In genomic region chr17:19317359-19318095, GRCh38 we compare ENCODE assay signal across 1 cellular context.
TF ChIP-seq lines count a peak whose summit lies in the region.

No MANE protein-coding gene starts in this region.

TF ChIP-seq in HepG2, 621 proteins besides CTCF, POLR2A, EP300 and RAD21 (continued from another document and continues in another):
- TF ChIP-seq HNF1B (CRISPR knock-in tag; IDR thresholded peaks at IDR 0.05) (peak; percentile 92), PAF1 (CRISPR knock-in tag; IDR thresholded peaks at IDR 0.05) (no peak), ONECUT2 (CRISPR knock-in tag; IDR thresholded peaks at IDR 0.05) (peak; percentile 83), ZBTB10 (CRISPR knock-in tag; IDR thresholded peaks at IDR 0.05; ENCODE audit: borderline replicate concordance) (no peak), IRF1 (CRISPR knock-in tag; IDR thresholded peaks at IDR 0.05; ENCODE audit: low read depth) (no peak), ZNF792 (CRISPR knock-in tag; IDR thresholded peaks at IDR 0.05) (peak; percentile 78; the same call in 1 of the 2 replicates), DMAP1 (CRISPR knock-in tag; IDR thresholded peaks at IDR 0.05) (peak; percentile 44; the same call in 1 of the 2 replicates), TP53 (CRISPR knock-in tag; conservative IDR thresholded peaks at IDR 0.05) (no peak), TSC22D2 (CRISPR knock-in tag; IDR thresholded peaks at IDR 0.05; ENCODE audit: borderline replicate concordance) (0 out of 2 replicates have a peak, but pooled peaks have one; percentile 55), SCMH1 (CRISPR knock-in tag; IDR thresholded peaks at IDR 0.05; ENCODE audit: borderline replicate concordance) (no peak), MYPOP (CRISPR knock-in tag; IDR thresholded peaks at IDR 0.05) (0 out of 2 replicates have a peak, but pooled peaks have one; percentile 56), ZBTB21 (CRISPR knock-in tag; IDR thresholded peaks at IDR 0.05) (no peak), ZNF138 (CRISPR knock-in tag; IDR thresholded peaks at IDR 0.05; ENCODE audit: low read depth) (no peak), ZNF331 (CRISPR knock-in tag; IDR thresholded peaks at IDR 0.05) (peak; percentile 61; the same call in 1 of the 2 replicates), MXI1 (IDR thresholded peaks at IDR 0.05; ENCODE audit: borderline replicate concordance, low read depth, low read length) (peak; percentile 72; the same call in 1 of the 3 replicates), ATF5 (CRISPR knock-in tag; IDR thresholded peaks at IDR 0.05; ENCODE audit: low read depth) (no peak), MAZ (IDR thresholded peaks at IDR 0.05; ENCODE audit: borderline replicate concordance, low read depth, low read length) (peak; percentile 66; the same call in 1 of the 2 replicates), MAZ (CRISPR knock-in tag; IDR thresholded peaks at IDR 0.05; ENCODE audit: low read depth) (peak; percentile 70), ZNF768 (CRISPR knock-in tag; IDR thresholded peaks at IDR 0.05) (peak; percentile 21; the same call in 1 of the 2 replicates), ZFP62 (CRISPR knock-in tag; IDR thresholded peaks at IDR 0.05) (no peak), WIZ (CRISPR knock-in tag; IDR thresholded peaks at IDR 0.05) (peak; percentile 65; the same call in 1 of the 2 replicates), FOXO1 (CRISPR knock-in tag; IDR thresholded peaks at IDR 0.05) (peak; percentile 32; the same call in 1 of the 2 replicates), ZNF501 (CRISPR knock-in tag; IDR thresholded peaks at IDR 0.05) (peak; percentile 74; the same call in 1 of the 2 replicates), KDM3A (CRISPR knock-in tag; IDR thresholded peaks at IDR 0.05; ENCODE audit: low read depth) (peak; percentile 66; the same call in 1 of the 2 replicates), GABPA (IDR thresholded peaks at IDR 0.05; ENCODE audit: low read depth, low read length) (no peak; the same call in 1 of the 2 replicates), GABPA (CRISPR knock-in tag; IDR thresholded peaks at IDR 0.05; ENCODE audit: low read depth) (peak; percentile 81), ATF2 (CRISPR knock-in tag; IDR thresholded peaks at IDR 0.05) (peak; percentile 44; the same call in 1 of the 2 replicates), CCDC6 (CRISPR knock-in tag; IDR thresholded peaks at IDR 0.05) (0 out of 2 replicates have a peak, but pooled peaks have one; percentile 26), NR2F6 (IDR thresholded peaks at IDR 0.05) (0 out of 2 replicates have a peak, but pooled peaks have one; percentile 41), NR2F6 (CRISPR knock-in tag; IDR thresholded peaks at IDR 0.05) (peak; percentile 82), ZNF280D (CRISPR knock-in tag; IDR thresholded peaks at IDR 0.05) (no peak), ARID5B (CRISPR knock-in tag; IDR thresholded peaks at IDR 0.05) (peak; percentile 61), ZMYM2 (CRISPR knock-in tag; IDR thresholded peaks at IDR 0.05) (no peak), MXD4 (CRISPR knock-in tag; IDR thresholded peaks at IDR 0.05) (0 out of 2 replicates have a peak, but pooled peaks have one; percentile 42), ZMYM3 (CRISPR knock-in tag; IDR thresholded peaks at IDR 0.05) (no peak), SOX13 (IDR thresholded peaks at IDR 0.05) (no peak), SOX13 (CRISPR knock-in tag; conservative IDR thresholded peaks at IDR 0.05 in 1 of 2, IDR thresholded peaks at IDR 0.05 in 1 of 2) (0 out of 4 replicates have a peak, but pooled peaks of 1 of the 2 experiments have one; percentile 3), RAD51 (IDR thresholded peaks at IDR 0.05; ENCODE audit: borderline replicate concordance) (no peak), ZFY (CRISPR knock-in tag; IDR thresholded peaks at IDR 0.05) (peak; percentile 44; the same call in 1 of the 2 replicates), KDM2A (CRISPR knock-in tag; IDR thresholded peaks at IDR 0.05; ENCODE audit: borderline replicate concordance, low read depth) (peak; percentile 57; the same call in 1 of the 2 replicates), POGZ (CRISPR knock-in tag; IDR thresholded peaks at IDR 0.05) (peak; percentile 38; the same call in 1 of the 2 replicates)
